Comparison of ENCODE assay signal across 12 cellular contexts in the genomic region with DNA sequence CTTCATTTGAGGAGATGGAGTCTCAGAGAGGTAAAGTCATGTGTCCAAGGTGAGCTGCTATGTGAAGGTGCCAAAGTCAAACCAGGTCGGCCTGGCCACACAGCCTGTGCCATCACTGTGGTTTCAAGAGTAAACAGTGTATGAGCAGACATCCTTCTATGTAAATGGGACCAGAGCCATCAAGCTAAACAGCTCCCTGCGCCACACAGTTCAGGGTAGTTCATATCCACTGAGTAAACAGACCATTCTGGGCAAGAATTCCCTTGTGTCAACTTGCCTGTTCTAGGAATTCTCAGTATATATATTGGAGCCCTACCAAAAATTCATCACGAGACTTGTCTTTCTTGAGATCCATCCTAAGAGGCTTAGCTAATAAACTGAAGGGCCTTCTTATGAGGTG.
DNase-seq lines count a peak whose midpoint lies in the region.
"Had no signal": no experiment of that assay in that cellular context is flagged by ENCODE, and none has a peak within 500 bp of the region (broad histone marks: within the 10 kb centered on the region; RNA-seq: fewer than 3 reads in every experiment).

No MANE protein-coding gene starts in this region.

- no peaks in the 10 kb centered on the region for H3K27me3 ChIP-seq in MG63
- H3K27me3 ChIP-seq in adipocyte (replicated peaks; ENCODE audit: control insufficient read depth, insufficient read depth, low read length) = no peaks in the 10 kb centered on the region

- H3K4me3 ChIP-seq in MG63 (no peak overlapping the region), adipocyte (ENCODE audit: low read length) (no peak overlapping the region)

- DNase-seq in MG63 (peak; percentile 27), adipocyte (ENCODE audit: low read depth) (peak; percentile 28), hepatic stellate cell (ENCODE audit: low spot score) (peak; percentile 55), smooth muscle cell of the brain vasculature (ENCODE audit: low read depth, low spot score) (peak; percentile 54), DMS 273 (lab: John Stamatoyannopoulos, UW; ENCODE audit: unreplicated experiment) (no peak), Kasumi-1 (lab: John Stamatoyannopoulos, UW) (no peak), T1000 (lab: John Stamatoyannopoulos, UW) (no peak)
- DNase-seq: activated CD8-positive, alpha-beta memory T cell treated with anti-CD3 and anti-CD28 coated beads, Interleukin-2, amount 50 U/mL, for 4 hours; activated naive CD8-positive, alpha-beta T cell treated with anti-CD3 and anti-CD28 coated beads, Interleukin-2, amount 50 U/mL, for 24 hours; COR-L47; H9; NCI-H187 treated with DMSO at 0.1 percent for 48 hours had no signal

- peaks cover 26% of the 10 kb centered on the region for H3K36me3 ChIP-seq in MG63
- H3K36me3 ChIP-seq in adipocyte (ENCODE audit: control insufficient read depth, insufficient read depth, low read length, severe bottlenecking) = peaks cover 50% of the 10 kb centered on the region

- H3K4me1 ChIP-seq in adipocyte (ENCODE audit: control insufficient read depth, insufficient read depth, low read length) = peaks cover 6% of the 10 kb centered on the region

- H3K9me3 ChIP-seq in MG63 (no peaks in the 10 kb centered on the region), adipocyte (ENCODE audit: control insufficient read depth, low read length) (no peaks in the 10 kb centered on the region)

- no peak overlapping the region for H3K9ac ChIP-seq in adipocyte (ENCODE audit: low read length)

Comparison
In these comparisons a context has a peak if more than half of its experiments do, and no peak if none do; other contexts are left out.
1. DNase-seq: peak in MG63 (single experiment), adipocyte (single experiment), hepatic stellate cell (single experiment) and smooth muscle cell of the brain vasculature (single experiment); none in DMS 273 (single experiment), Kasumi-1 (0 of 2) and T1000 (single experiment).